Comparison of ENCODE assay signal across 1 cellular context in genomic region chr6:143507358-143508145, GRCh38.
TF ChIP-seq lines count a peak whose summit lies in the region.

No MANE protein-coding gene starts in this region.

TF ChIP-seq in IMR-90, 13 proteins besides CTCF, POLR2A, EP300 and RAD21 (continued from another document):
- TF ChIP-seq NFE2L2 (IDR thresholded peaks at IDR 0.05; ENCODE audit: low read depth, low read length) (no peak), MAZ (IDR thresholded peaks at IDR 0.05; ENCODE audit: borderline replicate concordance, low read depth, low read length) (no peak)
